ENCODE assay signal across 15 cellular contexts in genomic region chr1:93740601-93741031, GRCh38. TPM values are rescaled to one million over a fixed set of nuclear protein-coding genes. Genes with fewer than 3 reads are reported as not detected.
DNase-seq lines count a peak whose midpoint lies in the region; ATAC-seq, FAIRE-seq and TF ChIP-seq lines count a peak whose summit lies in the region.
"Had no signal": no experiment of that assay in that cellular context is flagged by ENCODE, and none has a peak within 500 bp of the region (broad histone marks: within the 10 kb centered on the region; RNA-seq: fewer than 3 reads in every experiment).

No MANE protein-coding gene starts in this region.

- no peak overlapping the region for H3K27ac Mint-ChIP-seq in osteocyte (ENCODE audit: unreplicated experiment)

- ATAC-seq in Right ventricle myocardium superior (ENCODE audit: poor library complexity) (peak; percentile 64), HG03095 (IDR thresholded peaks at IDR 0.05; ENCODE audit: unreplicated experiment) (no peak)

- peaks cover 7% of the 10 kb centered on the region for H3K9me3 Mint-ChIP-seq in osteocyte (ENCODE audit: unreplicated experiment)

- no peak for TF ChIP-seq POLR2A in vagina (IDR thresholded peaks at IDR 0.05)

- H3K27me3 ChIP-seq in right atrium auricular region (no peaks in the 10 kb centered on the region), fibroblast of lung (ENCODE audit: control insufficient read depth, insufficient read depth, low read length) (no peaks in the 10 kb centered on the region), vagina (no peaks in the 10 kb centered on the region)

- H3K36me3 Mint-ChIP-seq in osteocyte (ENCODE audit: unreplicated experiment) = no peaks in the 10 kb centered on the region
- H3K36me3 Mint-ChIP-seq: brain had no signal

- H3K9me3 ChIP-seq in right atrium auricular region = no peaks in the 10 kb centered on the region
- H3K9me3 ChIP-seq in fibroblast of lung (ENCODE audit: control insufficient read depth, insufficient read depth, low read depth, low read length) = no peaks in the 10 kb centered on the region
- no peaks in the 10 kb centered on the region for H3K9me3 ChIP-seq in vagina
- H3K9me3 ChIP-seq: thoracic aorta had no signal

- DNase-seq in Right ventricle myocardium superior (no peak), right atrium auricular region (ENCODE audit: low spot score) (no peak), fibroblast of lung (ENCODE audit: low read depth in 2 of 2) (peak in 1 of 2 donors; percentile 41), medulla oblongata (ENCODE audit: extremely low spot score) (peak; percentile 18), vagina (ENCODE audit: extremely low spot score in 2 of 2) (no peak), HTR-8/SVneo (ENCODE audit: insufficient read length, low spot score) (no peak), osteocyte (ENCODE audit: extremely low spot score, unreplicated experiment) (no peak)
- DNase-seq: activated gamma-delta T cell, KG1 had no signal

- H3K4me1 Mint-ChIP-seq in osteocyte (ENCODE audit: unreplicated experiment) = peaks cover 19% of the 10 kb centered on the region

- H3K4me3 ChIP-seq in right atrium auricular region (no peak overlapping the region), fibroblast of lung (replicated peaks in 1 of 4; ENCODE audit: control extremely low read depth in 1 of 4, insufficient read depth in 1 of 4, low read depth in 3 of 4, low read length in 4 of 4) (no peak overlapping the region), vagina (no peak overlapping the region)
- H3K4me3 ChIP-seq: thoracic aorta had no signal

- intact Hi-C loops in Right ventricle myocardium superior (cut with DNase I) = no loop called here
- intact Hi-C loops in vagina (cut with DNase I) = loop anchor here (5.0 kb wide), 1 partner anchor 38 kb away; no protein-coding TSS in a partner anchor

- no peak overlapping the region for H3K4me2 ChIP-seq in fibroblast of lung (ENCODE audit: extremely low read depth, insufficient read depth, low read length)

- H3K9ac ChIP-seq in fibroblast of lung (ENCODE audit: insufficient read depth, low read length) = no peak overlapping the region
- H3K9ac ChIP-seq: parathyroid adenoma had no signal

- no peaks in the 10 kb centered on the region for H4K20me1 ChIP-seq in fibroblast of lung (ENCODE audit: control insufficient read depth, extremely low read depth, insufficient read depth, low read length)

- H3K4me3 Mint-ChIP-seq in osteocyte (ENCODE audit: unreplicated experiment) = no peak overlapping the region
- H3K4me3 Mint-ChIP-seq: brain had no signal

- TF ChIP-seq CTCF in right atrium auricular region (IDR thresholded peaks at IDR 0.05) (no peak), fibroblast of lung (conservative IDR thresholded peaks at IDR 0.05 in 1 of 2, IDR thresholded peaks at IDR 0.05 in 1 of 2; ENCODE audit: low read depth in 1 of 2, low read length in 2 of 2) (no peak), vagina (IDR thresholded peaks at IDR 0.05) (no peak), osteocyte (IDR thresholded peaks at IDR 0.05) (no peak)

- no peaks in the 10 kb centered on the region for H3K27me3 Mint-ChIP-seq in osteocyte (ENCODE audit: unreplicated experiment)
- H3K27me3 Mint-ChIP-seq: brain had no signal

- H3K36me3 ChIP-seq in right atrium auricular region (no peaks in the 10 kb centered on the region), fibroblast of lung (ENCODE audit: control insufficient read depth, insufficient read depth, low read length) (no peaks in the 10 kb centered on the region), vagina (no peaks in the 10 kb centered on the region)
- H3K36me3 ChIP-seq: thoracic aorta had no signal

- peak overlapping the region; percentile 58 for H2AFZ ChIP-seq in fibroblast of lung (ENCODE audit: low read length)
- H2AFZ ChIP-seq: parathyroid adenoma had no signal

- FAIRE-seq in HTR-8/SVneo (lab: Jason Lieb, UNC) = no peak
- FAIRE-seq: A204.1, GM12891 had no signal

- H3K79me2 ChIP-seq in fibroblast of lung (ENCODE audit: control insufficient read depth, insufficient read depth, low read length) = no peaks in the 10 kb centered on the region
- H3K79me2 ChIP-seq: parathyroid adenoma had no signal

- H3K27ac ChIP-seq in right atrium auricular region = no peak overlapping the region
- no peak overlapping the region for H3K27ac ChIP-seq in fibroblast of lung (ENCODE audit: insufficient read depth, low read length)
- peak overlapping the region; percentile 11 for H3K27ac ChIP-seq in vagina
- H3K27ac ChIP-seq: parathyroid adenoma, thoracic aorta had no signal

- peaks cover 0 to 18% of the 10 kb centered on the region in 2 donors for H3K4me1 ChIP-seq in right atrium auricular region
- peaks cover 16% of the 10 kb centered on the region for H3K4me1 ChIP-seq in fibroblast of lung (ENCODE audit: control insufficient read depth, extremely low read depth, insufficient read depth, low read length)
- H3K4me1 ChIP-seq in vagina = peaks cover 6% of the 10 kb centered on the region
- H3K4me1 ChIP-seq: parathyroid adenoma had no signal

RNA-seq across cellular contexts. Expression of gene BCAR3, which starts 59.0 kb away (rescaled TPM):
- total RNA-seq in Right ventricle myocardium superior (18.5 TPM), right atrium auricular region (10 to 100 TPM; 12.7 to 19.3 TPM), fibroblast of lung (34.4 and 35.2 TPM in 2 replicates), vagina (22.8 TPM), osteocyte (7.9 and 8.8 TPM in 2 replicates)
- polyA plus RNA-seq in fibroblast of lung = 12.6 and 19.9 TPM in 2 replicates
- 14.0 and 23.6 TPM in 2 replicates for polyA plus RNA-seq in fibroblast of lung (2012)
- 18.0 and 28.1 TPM in 2 replicates for polyA minus RNA-seq in fibroblast of lung (ENCODE audit: low replicate concordance)
